Comparison of ENCODE assay signal across 22 cellular contexts in genomic region chr5:73727470-73727869, GRCh38.
"Had no signal": no experiment of that assay in that cellular context is flagged by ENCODE, and none has a peak within 500 bp of the region (broad histone marks: within the 10 kb centered on the region; RNA-seq: fewer than 3 reads in every experiment).

No MANE protein-coding gene starts in this region.

- H3K36me3 Mint-ChIP-seq: activated naive CD4-positive, alpha-beta T cell treated with anti-CD3 and anti-CD28 coated beads, Interleukin-2, amount 50 U/mL, for 72 hours; naive thymus-derived CD4-positive, alpha-beta T cell had no signal

- H3K36me3 ChIP-seq: heart left ventricle, lower lobe of right lung, spleen had no signal

- ATAC-seq: activated naive CD4-positive, alpha-beta T cell treated with anti-CD3 and anti-CD28 coated beads, Interleukin-2, amount 50 U/mL, for 72 hours; esophagus mucosa; left colon; lower lobe of right lung; naive thymus-derived CD4-positive, alpha-beta T cell had no signal

- H3K9me3 Mint-ChIP-seq: activated CD4-positive, alpha-beta memory T cell treated with anti-CD3 and anti-CD28 coated beads, Interleukin-2, amount 10 ng/mL, durations not matched to agents 7 days and 5 days; activated CD4-positive, alpha-beta T cell treated with anti-CD3 and anti-CD28 coated beads, Interleukin-2, amount 10 ng/mL, durations not matched to agents 24 days and 14 days; activated naive CD4-positive, alpha-beta T cell treated with anti-CD3 and anti-CD28 coated beads, Interleukin-2, amount 50 U/mL, for 72 hours; neural crest cell had no signal

- H3K4me3 ChIP-seq: heart left ventricle, lower lobe of right lung, spleen had no signal

- H3K4me1 ChIP-seq: lower lobe of right lung, spleen had no signal

- DNase-seq: activated CD4-positive, alpha-beta memory T cell treated with anti-CD3 and anti-CD28 coated beads, Interleukin-2, amount 10 ng/mL, durations not matched to agents 7 days and 5 days; activated CD4-positive, alpha-beta T cell treated with anti-CD3 and anti-CD28 coated beads, Interleukin-2, amount 10 ng/mL, durations not matched to agents 24 days and 14 days; activated effector memory CD4-positive, alpha-beta T cell treated with anti-CD3 and anti-CD28 coated beads, Interleukin-2, amount 50 U/mL, for 16 hours; aorta; central memory CD4-positive, alpha-beta T cell; effector memory CD4-positive, alpha-beta T cell; heart left ventricle; islet precursor cell; left colon; lower lobe of right lung; mesendoderm; naive thymus-derived CD4-positive, alpha-beta T cell; occipital lobe; posterior cingulate gyrus; spleen; stimulated activated CD4-positive, alpha-beta T cell treated with anti-CD3 and anti-CD28 coated beads, Interleukin-4, amount 100 ng/mL, for 1 hour; stimulated activated naive CD4-positive, alpha-beta T cell; T-helper 2 cell had no signal

- H3K27ac Mint-ChIP-seq: activated CD4-positive, alpha-beta memory T cell treated with anti-CD3 and anti-CD28 coated beads, Interleukin-2, amount 10 ng/mL, durations not matched to agents 7 days and 5 days; activated CD4-positive, alpha-beta T cell treated with anti-CD3 and anti-CD28 coated beads, Interleukin-2, amount 10 ng/mL, durations not matched to agents 24 days and 14 days; activated naive CD4-positive, alpha-beta T cell treated with anti-CD3 and anti-CD28 coated beads, Interleukin-2, amount 50 U/mL, for 72 hours; naive thymus-derived CD4-positive, alpha-beta T cell had no signal

- H3K4me1 Mint-ChIP-seq: activated CD4-positive, alpha-beta memory T cell treated with anti-CD3 and anti-CD28 coated beads, Interleukin-2, amount 10 ng/mL, durations not matched to agents 7 days and 5 days; activated CD4-positive, alpha-beta T cell treated with anti-CD3 and anti-CD28 coated beads, Interleukin-2, amount 10 ng/mL, durations not matched to agents 24 days and 14 days; naive thymus-derived CD4-positive, alpha-beta T cell; neural crest cell had no signal

- H3K27ac ChIP-seq: lower lobe of right lung, spleen had no signal

- H3K9me3 ChIP-seq: heart left ventricle, lower lobe of right lung, spleen had no signal

- FAIRE-seq: endothelial cell of umbilical vein had no signal

- H3K4me3 Mint-ChIP-seq: activated CD4-positive, alpha-beta memory T cell treated with anti-CD3 and anti-CD28 coated beads, Interleukin-2, amount 10 ng/mL, durations not matched to agents 7 days and 5 days; activated CD4-positive, alpha-beta T cell treated with anti-CD3 and anti-CD28 coated beads, Interleukin-2, amount 10 ng/mL, durations not matched to agents 24 days and 14 days; naive thymus-derived CD4-positive, alpha-beta T cell; neural crest cell had no signal

- H3K27me3 ChIP-seq: spleen had no signal
